ENCODE assay signal across 8 cellular contexts in the genomic region with DNA sequence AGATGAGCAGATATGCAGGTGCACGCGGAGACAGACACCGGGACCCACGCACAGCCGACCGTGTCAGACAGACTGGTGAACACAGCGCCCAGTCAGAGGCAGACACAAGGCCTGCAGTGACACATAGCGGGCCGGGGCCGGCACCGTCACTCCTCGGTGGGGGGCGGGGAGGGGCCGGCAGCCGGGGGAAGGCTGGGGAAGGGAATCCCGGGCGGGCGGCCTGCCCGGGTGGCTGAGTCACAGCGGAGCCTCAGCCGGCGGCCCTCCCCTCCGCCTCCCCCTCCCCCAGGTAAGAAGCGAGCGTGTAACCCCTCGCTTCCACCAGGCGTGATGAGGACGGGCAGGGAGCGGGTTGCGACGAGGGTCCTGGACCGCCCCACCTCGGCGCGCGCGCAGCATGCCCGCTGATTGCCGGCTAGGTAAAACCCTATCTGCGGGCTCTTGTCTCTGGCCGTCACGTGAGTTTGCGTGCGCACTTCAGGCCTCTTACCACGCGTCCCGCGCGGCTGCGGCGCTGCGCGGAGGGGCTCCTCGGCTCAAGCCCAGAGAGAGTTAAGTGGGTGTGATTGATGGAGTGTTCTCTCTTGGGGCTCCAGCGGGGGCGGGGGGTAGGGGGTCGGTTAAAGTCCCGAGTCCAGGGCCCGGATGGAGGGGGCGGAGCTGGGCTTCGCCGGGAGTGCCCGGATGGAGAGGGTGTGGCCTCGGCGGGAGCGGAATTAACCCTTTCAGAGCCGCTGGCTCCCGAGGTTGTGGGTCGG. TPM values are rescaled to one million over a fixed set of nuclear protein-coding genes. Genes with fewer than 3 reads are reported as not detected.
DNase-seq lines count a peak whose midpoint lies in the region; ATAC-seq and TF ChIP-seq lines count a peak whose summit lies in the region.

No MANE protein-coding gene starts in this region.

- DNase-seq in AG09309 (ENCODE audit: low read depth) (no peak), HuH-7 (ENCODE audit: low spot score) (peak; percentile 84)
- peak; percentile 97 for DNase-seq in activated T-cell treated with anti-CD3 and anti-CD28 coated beads, Interleukin-2, amount 50 U/mL, for 1 hour
- peak; percentile 85 for DNase-seq in stimulated activated CD8-positive, alpha-beta memory T cell treated with anti-CD3 and anti-CD28 coated beads, Interleukin-7, amount 100 ng/mL, for 24 hours (ENCODE audit: low read depth)

- H3K27ac ChIP-seq in OCI-LY3 (ENCODE audit: low read length) (peak overlapping the region; percentile 98), esophagus (ENCODE audit: low read depth in 2 of 2, low read length in 1 of 2) (peak overlapping the region; percentile 98 to 100), muscle layer of colon (ENCODE audit: low read depth, low read length) (peak overlapping the region; percentile 97)

- H3K9me3 ChIP-seq in OCI-LY3 (ENCODE audit: insufficient read depth, low read length) (no peaks in the 10 kb centered on the region), esophagus (ENCODE audit: control insufficient read depth in 2 of 2, insufficient read depth in 1 of 2, low read depth in 1 of 2, low read length in 1 of 2) (no peaks in the 10 kb centered on the region), muscle layer of colon (ENCODE audit: low read length) (no peaks in the 10 kb centered on the region)

- TF ChIP-seq CTCF in AG09309 (IDR thresholded peaks at IDR 0.05; ENCODE audit: control insufficient read depth, insufficient read depth, low read depth, low read length, missing control alignments) (peak; percentile 22), OCI-LY3 (IDR thresholded peaks at IDR 0.05; ENCODE audit: low read depth, low read length) (peak; percentile 17; the same call in 1 of the 2 replicates)

- no peaks in the 10 kb centered on the region for H3K27me3 ChIP-seq in OCI-LY3 (ENCODE audit: low read depth, low read length)
- no peaks in the 10 kb centered on the region for H3K27me3 ChIP-seq in esophagus (ENCODE audit: control insufficient read depth in 1 of 2, insufficient read depth in 2 of 2, low read length in 2 of 2)
- no peaks in the 10 kb centered on the region for H3K27me3 ChIP-seq in muscle layer of colon (ENCODE audit: control insufficient read depth in 1 of 2, insufficient read depth in 2 of 2, low read length in 2 of 2)

- peak; percentile 23 for ATAC-seq in GM19023 (IDR thresholded peaks at IDR 0.05; ENCODE audit: unreplicated experiment)

- H3K4me2 ChIP-seq in OCI-LY3 (ENCODE audit: low read length) = peak overlapping the region; percentile 96

- H3K9ac ChIP-seq in OCI-LY3 (ENCODE audit: low read length) (peak overlapping the region; percentile 99), muscle layer of colon (ENCODE audit: low read length) (peak overlapping the region; percentile 89)

- H3K36me3 ChIP-seq in OCI-LY3 (replicated peaks; ENCODE audit: low read depth, low read length) = peaks cover 8% of the 10 kb centered on the region
- peaks cover 0 to 11% of the 10 kb centered on the region in 2 donors for H3K36me3 ChIP-seq in esophagus (ENCODE audit: control insufficient read depth in 2 of 2, insufficient read depth in 2 of 2, low read length in 1 of 2)
- peaks cover 13% of the 10 kb centered on the region for H3K36me3 ChIP-seq in muscle layer of colon (ENCODE audit: insufficient read depth, low read length)

- 0 to 1% methylated on average over 58 to 69 of the region's 69 CpGs for WGBS in esophagus, 2 donors

- peak overlapping the region; percentile 83 for H3K4me3 ChIP-seq in AG09309 (ENCODE audit: control insufficient read depth, low read depth, low read length)
- H3K4me3 ChIP-seq in OCI-LY3 (ENCODE audit: low read length) = peak overlapping the region; percentile 88
- peak overlapping the region; percentile 46 to 67 for H3K4me3 ChIP-seq in esophagus (ENCODE audit: low read depth in 1 of 2, low read length in 2 of 2)
- peak overlapping the region; percentile 75 to 91 for H3K4me3 ChIP-seq in muscle layer of colon (ENCODE audit: low read depth in 1 of 2, low read length in 2 of 2)

- peaks cover 45% of the 10 kb centered on the region for H3K4me1 ChIP-seq in OCI-LY3 (ENCODE audit: low read length)
- H3K4me1 ChIP-seq in esophagus (ENCODE audit: control insufficient read depth in 2 of 2, insufficient read depth in 2 of 2, low read length in 1 of 2) = peaks cover 11 to 23% of the 10 kb centered on the region in 2 donors
- peaks cover 57% of the 10 kb centered on the region for H3K4me1 ChIP-seq in muscle layer of colon (ENCODE audit: insufficient read depth, low read length)

- peaks cover 42% of the 10 kb centered on the region for H4K20me1 ChIP-seq in OCI-LY3 (ENCODE audit: insufficient read depth, low read length)

- H2AFZ ChIP-seq in OCI-LY3 (ENCODE audit: low read depth, low read length) = no peak overlapping the region

- peaks cover 80% of the 10 kb centered on the region for H3K79me2 ChIP-seq in OCI-LY3 (ENCODE audit: low read length)

RNA-seq across cellular contexts. Expression of gene KDM6B, which starts 7.8 kb away (rescaled TPM):
- polyA plus RNA-seq in esophagus = 1 to 10 TPM; 5.2 to 9.0 TPM

RNA-seq across cellular contexts. Expression of gene TMEM88, which starts 13.1 kb away (rescaled TPM):
- polyA plus RNA-seq in esophagus = 1 to 10 TPM; 8.7 to 9.7 TPM

RNA-seq across cellular contexts. Expression of gene NAA38, which starts 15.6 kb away (rescaled TPM):
- polyA plus RNA-seq in esophagus = 100 to 1,000 TPM; 108 to 122 TPM

RNA-seq across cellular contexts. Expression of gene CYB5D1, which starts 16.0 kb away (rescaled TPM):
- 1 to 10 TPM; 4.7 to 6.3 TPM for polyA plus RNA-seq in esophagus

RNA-seq across cellular contexts. Expression of gene CHD3, which starts 46.8 kb away (rescaled TPM):
- polyA plus RNA-seq in esophagus = 10 to 100 TPM; 37.2 to 78.7 TPM
